In the genomic region with DNA sequence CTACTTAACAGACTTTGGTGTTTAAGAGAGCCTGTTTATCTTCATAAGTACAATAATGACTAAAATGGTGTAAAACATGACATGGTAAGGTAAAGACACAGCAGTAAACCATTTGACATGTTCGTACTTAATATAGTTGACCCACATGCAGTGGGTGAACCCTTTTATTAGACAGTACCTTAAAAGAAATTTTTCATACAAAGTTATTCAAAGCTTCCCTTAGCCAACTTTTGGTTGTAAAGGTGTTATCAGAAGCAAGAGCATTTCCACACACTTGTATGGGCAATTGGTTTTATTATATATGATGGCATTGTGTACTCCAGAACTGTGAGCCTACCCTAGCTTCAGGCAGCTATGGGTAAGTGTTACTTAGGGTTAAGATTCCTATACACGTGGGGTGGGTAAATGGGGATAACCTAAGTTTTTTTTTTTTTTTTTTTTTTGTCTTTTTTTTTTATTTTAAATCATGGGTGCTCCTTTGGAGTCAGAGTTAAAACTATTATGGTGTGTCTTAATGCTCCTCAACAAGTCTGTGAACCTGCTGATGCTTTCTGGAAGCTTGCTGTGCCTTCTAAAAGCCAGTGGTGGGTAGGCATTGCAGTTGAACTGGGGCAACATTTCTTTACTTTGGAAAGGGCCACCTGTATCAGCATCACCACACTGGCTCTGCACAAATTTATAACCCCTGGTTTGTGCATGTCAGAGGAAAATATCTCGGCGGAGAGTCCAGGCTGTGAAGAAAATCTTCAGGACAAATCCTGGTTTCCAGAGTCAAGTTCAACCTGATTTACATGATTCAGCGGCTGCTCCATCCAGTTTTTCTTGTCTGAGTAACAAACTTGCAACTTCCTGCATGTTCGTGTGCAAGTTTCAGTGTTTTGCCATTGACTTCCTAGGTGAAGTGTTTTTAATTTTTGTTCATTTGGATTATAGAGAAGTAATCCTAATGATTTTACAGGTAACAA, we compare ENCODE assay signal across 1 cellular context.
TF ChIP-seq lines count a peak whose summit lies in the region.

No MANE protein-coding gene starts in this region.

TF ChIP-seq in endothelial cell of umbilical vein, 7 proteins besides CTCF, POLR2A, EP300 and RAD21 (continued from another document):
- TF ChIP-seq JUN (IDR thresholded peaks at IDR 0.05; ENCODE audit: borderline replicate concordance, insufficient read depth, insufficient read length, low read depth): no peak
